1 cellular context compared by ENCODE assay signal in genomic region chr6:29752451-29753308, GRCh38.
TF ChIP-seq lines count a peak whose summit lies in the region.

No MANE protein-coding gene starts in this region.

TF ChIP-seq in GM23338, 12 proteins besides CTCF, POLR2A, EP300 and RAD21 (continued from another document):
- TF ChIP-seq ZNF462 (CRISPR knock-in tag; IDR thresholded peaks at IDR 0.05): no peak
- TF ChIP-seq EZH2 (IDR thresholded peaks at IDR 0.05; ENCODE audit: low read depth, unreplicated experiment): no peak
- TF ChIP-seq, protein P1, sequence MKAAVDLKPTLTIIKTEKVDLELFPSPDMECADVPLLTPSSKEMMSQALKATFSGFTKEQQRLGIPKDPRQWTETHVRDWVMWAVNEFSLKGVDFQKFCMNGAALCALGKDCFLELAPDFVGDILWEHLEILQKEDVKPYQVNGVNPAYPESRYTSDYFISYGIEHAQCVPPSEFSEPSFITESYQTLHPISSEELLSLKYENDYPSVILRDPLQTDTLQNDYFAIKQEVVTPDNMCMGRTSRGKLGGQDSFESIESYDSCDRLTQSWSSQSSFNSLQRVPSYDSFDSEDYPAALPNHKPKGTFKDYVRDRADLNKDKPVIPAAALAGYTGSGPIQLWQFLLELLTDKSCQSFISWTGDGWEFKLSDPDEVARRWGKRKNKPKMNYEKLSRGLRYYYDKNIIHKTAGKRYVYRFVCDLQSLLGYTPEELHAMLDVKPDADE (IDR thresholded peaks at IDR 0.05): no peak
- TF ChIP-seq EZH2phosphoT487 (IDR thresholded peaks at IDR 0.05; ENCODE audit: unreplicated experiment): no peak
- no peak for TF ChIP-seq NANOG (IDR thresholded peaks at IDR 0.05; ENCODE audit: borderline replicate concordance)
